20 cellular contexts compared by ENCODE assay signal in the genomic region with DNA sequence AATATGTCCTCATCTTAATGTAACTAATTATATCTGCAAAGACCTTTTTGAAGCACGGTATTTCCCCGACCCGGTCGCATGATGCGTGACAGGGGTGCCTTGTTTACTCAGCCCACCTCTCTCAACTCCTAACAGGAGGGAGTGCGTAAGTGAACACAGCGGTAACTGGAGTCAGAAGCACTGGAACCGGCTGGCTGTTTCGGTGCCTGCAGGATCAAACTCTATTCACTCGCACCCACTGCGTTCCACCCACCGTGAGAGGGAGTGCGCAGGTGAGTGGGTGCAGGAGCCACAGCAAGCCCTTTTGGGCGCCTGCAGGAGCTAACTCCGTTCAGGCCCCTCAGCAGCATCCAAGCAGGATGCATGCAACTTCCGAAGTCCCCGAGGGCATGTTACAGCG.
"Had no signal": no experiment of that assay in that cellular context is flagged by ENCODE, and none has a peak within 500 bp of the region (broad histone marks: within the 10 kb centered on the region; RNA-seq: fewer than 3 reads in every experiment).

No MANE protein-coding gene starts in this region.

- H3K27me3 Mint-ChIP-seq: naive B cell had no signal

- H3K27me3 ChIP-seq: colonic mucosa, foreskin keratinocyte, heart left ventricle, left lung, suprapubic skin, thyroid gland, upper lobe of left lung, uterus had no signal

- FAIRE-seq: endothelial cell of umbilical vein, islet of Langerhans had no signal

- H3K9me3 ChIP-seq: colonic mucosa, heart left ventricle, suprapubic skin, thyroid gland, upper lobe of left lung, uterus had no signal

- H3K4me3 ChIP-seq: colonic mucosa, heart left ventricle, left lung, lung, suprapubic skin, thyroid gland, upper lobe of left lung, uterus had no signal

- H3K4me1 ChIP-seq: colonic mucosa, foreskin keratinocyte, heart left ventricle, left lung, suprapubic skin, upper lobe of left lung, uterus had no signal

- H3K36me3 ChIP-seq: colonic mucosa, heart left ventricle, left lung, suprapubic skin, thyroid gland, upper lobe of left lung had no signal

- H3K27ac Mint-ChIP-seq: naive B cell; nephron; stimulated activated effector memory CD8-positive, alpha-beta T cell treated with anti-CD3 and anti-CD28 coated beads, Interleukin-12 subunit alpha, Interleukin-12 subunit beta, amount 100 ng/mL, for 72 hours had no signal

- DNase-seq: colonic mucosa; dermis blood vessel endothelial cell; erythroblast; foreskin keratinocyte; heart left ventricle; hippocampal formation; naive B cell; stimulated activated CD4-positive, alpha-beta T cell treated with anti-CD3 and anti-CD28 coated beads, Interleukin-4, amount 100 ng/mL, for 1 hour; stimulated activated CD8-positive, alpha-beta memory T cell treated with anti-CD3 and anti-CD28 coated beads, Interleukin-4, amount 100 ng/mL, for 48 hours; stimulated activated naive CD8-positive, alpha-beta T cell treated with anti-CD3 and anti-CD28 coated beads, Interleukin-15, Interleukin-2, amounts not matched to agents 100 U/mL and 50 U/mL, for 24 hours; thyroid gland; uterus had no signal

- H3K4me3 Mint-ChIP-seq: nephron; stimulated activated effector memory CD8-positive, alpha-beta T cell treated with anti-CD3 and anti-CD28 coated beads, Interleukin-12 subunit alpha, Interleukin-12 subunit beta, amount 100 ng/mL, for 72 hours had no signal

- H3K4me1 Mint-ChIP-seq: stimulated activated effector memory CD8-positive, alpha-beta T cell treated with anti-CD3 and anti-CD28 coated beads, Interleukin-12 subunit alpha, Interleukin-12 subunit beta, amount 100 ng/mL, for 72 hours had no signal

- H3K27ac ChIP-seq: colonic mucosa, foreskin keratinocyte, heart left ventricle, left lung, suprapubic skin, thyroid gland, upper lobe of left lung, uterus had no signal

- H3K9me3 Mint-ChIP-seq: nephron had no signal

- H3K36me3 Mint-ChIP-seq: naive B cell; stimulated activated effector memory CD8-positive, alpha-beta T cell treated with anti-CD3 and anti-CD28 coated beads, Interleukin-12 subunit alpha, Interleukin-12 subunit beta, amount 100 ng/mL, for 72 hours had no signal
